Comparison of ENCODE assay signal across 19 cellular contexts in the genomic region with DNA sequence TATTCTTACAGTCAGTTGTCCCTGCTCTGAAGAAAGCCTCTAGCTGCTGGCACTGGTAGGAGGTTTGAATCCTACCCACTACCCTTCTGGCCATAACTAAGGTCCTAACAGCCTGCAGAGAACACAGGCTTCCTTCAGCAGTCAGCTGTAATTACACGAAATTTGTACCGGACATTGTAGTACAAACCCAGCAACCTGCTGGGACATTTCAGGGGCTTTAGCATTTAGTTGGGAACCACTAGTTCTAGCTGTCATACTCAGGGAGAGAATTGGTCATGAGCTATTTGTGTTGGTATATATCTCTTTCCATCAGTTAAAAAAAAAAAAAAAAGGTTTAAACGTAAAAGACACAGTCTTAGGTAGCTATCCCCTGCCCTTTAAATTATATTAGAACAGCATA.
DNase-seq lines count a peak whose midpoint lies in the region; ATAC-seq and TF ChIP-seq lines count a peak whose summit lies in the region.
"Had no signal": no experiment of that assay in that cellular context is flagged by ENCODE, and none has a peak within 500 bp of the region (broad histone marks: within the 10 kb centered on the region; RNA-seq: fewer than 3 reads in every experiment).

No MANE protein-coding gene starts in this region.

- no peak overlapping the region for H3K4me3 Mint-ChIP-seq in neural progenitor cell
- no peak overlapping the region for H3K4me3 Mint-ChIP-seq in stimulated activated naive B cell treated with anti-CD40 and anti-IgM and Interleukin-4, amounts not matched to agents 10 μg/mL and 1 μg/mL and 100 μg/mL, for 72 hours
- H3K4me3 Mint-ChIP-seq: CD14-positive monocyte; CD4-positive, alpha-beta memory T cell; H9 had no signal

- no peaks in the 10 kb centered on the region for H3F3A ChIP-seq in neural progenitor cell (ENCODE audit: low read depth)

- no peaks in the 10 kb centered on the region for H3K36me3 ChIP-seq in cardiac muscle cell
- H3K36me3 ChIP-seq in neural progenitor cell = no peaks in the 10 kb centered on the region
- H3K36me3 ChIP-seq in psoas muscle (ENCODE audit: insufficient read depth in 1 of 2, low read depth in 1 of 2) = no peaks in the 10 kb centered on the region
- H3K36me3 ChIP-seq: BLaER1 had no signal

- no peak overlapping the region for H2AFZ ChIP-seq in neural progenitor cell (replicated peaks)

- DNase-seq in cardiac muscle cell (ENCODE audit: low read depth in 1 of 2, low spot score in 1 of 2) (no peak), left cardiac atrium (no peak), globus pallidus (ENCODE audit: low spot score) (peak; percentile 31), neural progenitor cell (ENCODE audit: low spot score) (no peak), superior temporal gyrus (ENCODE audit: extremely low spot score) (peak; percentile 57), psoas muscle (no peak)
- no peak for DNase-seq in stimulated activated naive B cell treated with anti-CD40 and anti-IgM and Interleukin-4, amounts not matched to agents 10 μg/mL and 1 μg/mL and 100 μg/mL, for 72 hours
- DNase-seq: CD4-positive, alpha-beta memory T cell; DMS153; DMS79; GDM1; GOT3; H9; IMR-90 had no signal

- H3K27ac ChIP-seq in cardiac muscle cell (peak overlapping the region; percentile 98), neural progenitor cell (no peak overlapping the region), psoas muscle (no peak overlapping the region)
- H3K27ac ChIP-seq: 22Rv1, A549, BLaER1 had no signal

- H3K9me3 ChIP-seq in cardiac muscle cell (ENCODE audit: low read depth) (no peaks in the 10 kb centered on the region), neural progenitor cell (ENCODE audit: low read depth) (no peaks in the 10 kb centered on the region), psoas muscle (no peaks in the 10 kb centered on the region)
- H3K9me3 ChIP-seq: A549, BLaER1 had no signal

- peaks cover 56% of the 10 kb centered on the region for H3K4me1 Mint-ChIP-seq in neural progenitor cell
- peaks cover 0 to 1% of the 10 kb centered on the region in 2 donors for H3K4me1 Mint-ChIP-seq in stimulated activated naive B cell treated with anti-CD40 and anti-IgM and Interleukin-4, amounts not matched to agents 10 μg/mL and 1 μg/mL and 100 μg/mL, for 72 hours
- H3K4me1 Mint-ChIP-seq: CD14-positive monocyte; CD4-positive, alpha-beta memory T cell had no signal

- WGBS in psoas muscle, 3 donors = 57 to 83% (median 77%) methylated on average over 3 of the region's 3 CpGs

- peak overlapping the region; percentile 52 for H3K27ac Mint-ChIP-seq in neural progenitor cell
- H3K27ac Mint-ChIP-seq in stimulated activated naive B cell treated with anti-CD40 and anti-IgM and Interleukin-4, amounts not matched to agents 10 μg/mL and 1 μg/mL and 100 μg/mL, for 72 hours = no peak overlapping the region
- H3K27ac Mint-ChIP-seq: CD14-positive monocyte; CD4-positive, alpha-beta memory T cell had no signal

- TF ChIP-seq CTCF in cardiac muscle cell (IDR thresholded peaks at IDR 0.05; ENCODE audit: low read depth, low read length) (no peak), neural progenitor cell (IDR thresholded peaks at IDR 0.05) (no peak), psoas muscle (IDR thresholded peaks at IDR 0.05) (no peak)

- intact Hi-C loops in left cardiac atrium (cut with DNase I) (no loop called here), psoas muscle (cut with DNase I) (no loop called here)

- no peak overlapping the region for H3K4me2 ChIP-seq in neural progenitor cell
- H3K4me2 ChIP-seq: A549, BLaER1 had no signal

- no peaks in the 10 kb centered on the region for H4K20me1 ChIP-seq in neural progenitor cell (ENCODE audit: low read depth)
- H4K20me1 ChIP-seq: BLaER1 had no signal

- H3K4me1 ChIP-seq in cardiac muscle cell (ENCODE audit: low read depth) (peaks cover 73% of the 10 kb centered on the region), neural progenitor cell (peaks cover 47% of the 10 kb centered on the region), psoas muscle (no peaks in the 10 kb centered on the region)
- H3K4me1 ChIP-seq: A549, BLaER1 had no signal

- H3K9ac ChIP-seq in neural progenitor cell = no peak overlapping the region
- H3K9ac ChIP-seq: BLaER1 had no signal

- H3K79me2 ChIP-seq in neural progenitor cell (ENCODE audit: low read depth) = no peaks in the 10 kb centered on the region

- ATAC-seq in left cardiac atrium (no peak), psoas muscle (no peak), HG03039 (IDR thresholded peaks at IDR 0.05; ENCODE audit: unreplicated experiment) (no peak)
- no peak for ATAC-seq in stimulated activated naive B cell treated with anti-CD40 and anti-IgM and Interleukin-4, amounts not matched to agents 10 μg/mL and 1 μg/mL and 100 μg/mL, for 72 hours (replicated peaks)
- ATAC-seq: A549 had no signal

- no peaks in the 10 kb centered on the region for H3K27me3 Mint-ChIP-seq in neural progenitor cell (ENCODE audit: insufficient read depth, low read depth)
- no peaks in the 10 kb centered on the region for H3K27me3 Mint-ChIP-seq in stimulated activated naive B cell treated with anti-CD40 and anti-IgM and Interleukin-4, amounts not matched to agents 10 μg/mL and 1 μg/mL and 100 μg/mL, for 72 hours

- H3K4me3 ChIP-seq in cardiac muscle cell (no peak overlapping the region), neural progenitor cell (no peak overlapping the region), psoas muscle (no peak overlapping the region)
- H3K4me3 ChIP-seq: A549, BLaER1 had no signal

- H3K36me3 Mint-ChIP-seq in neural progenitor cell = no peaks in the 10 kb centered on the region
- H3K36me3 Mint-ChIP-seq in stimulated activated naive B cell treated with anti-CD40 and anti-IgM and Interleukin-4, amounts not matched to agents 10 μg/mL and 1 μg/mL and 100 μg/mL, for 72 hours = no peaks in the 10 kb centered on the region
- H3K36me3 Mint-ChIP-seq: CD14-positive monocyte; CD4-positive, alpha-beta memory T cell had no signal

- no peaks in the 10 kb centered on the region for H3K9me3 Mint-ChIP-seq in neural progenitor cell
- no peaks in the 10 kb centered on the region for H3K9me3 Mint-ChIP-seq in stimulated activated naive B cell treated with anti-CD40 and anti-IgM and Interleukin-4, amounts not matched to agents 10 μg/mL and 1 μg/mL and 100 μg/mL, for 72 hours
- H3K9me3 Mint-ChIP-seq: CD4-positive, alpha-beta memory T cell; H9 had no signal

- H3K27me3 ChIP-seq in cardiac muscle cell (no peaks in the 10 kb centered on the region), neural progenitor cell (no peaks in the 10 kb centered on the region), psoas muscle (ENCODE audit: insufficient read depth in 3 of 3, low read length in 2 of 3) (no peaks in the 10 kb centered on the region)
- H3K27me3 ChIP-seq: BLaER1 had no signal

Comparison
In these comparisons a context has a peak if more than half of its experiments do, and no peak if none do; other contexts are left out.
1. DNase-seq: peak in globus pallidus (single experiment) and superior temporal gyrus (single experiment); none in cardiac muscle cell (0 of 2), left cardiac atrium (single experiment), neural progenitor cell (single experiment), stimulated activated naive B cell treated with anti-CD40 and anti-IgM and Interleukin-4, amounts not matched to agents 10 μg/mL and 1 μg/mL and 100 μg/mL, for 72 hours (single experiment) and psoas muscle (0 of 2).